ENCODE assay signal across 8 cellular contexts in genomic region chr16:57899771-57900661, GRCh38.
A peak's percentile ranks its signal among the peaks of the same experiment; 100 is the strongest.
DNase-seq lines count a peak whose midpoint lies in the region; ATAC-seq and FAIRE-seq lines count a peak whose summit lies in the region.

No MANE protein-coding gene starts in this region.

- intact Hi-C loops in left colon (cut with DNase I, micrococcal nuclease) = loop anchor here (5.0 to 10.0 kb wide), 2 partner anchors 95 to 102 kb away; partner anchors contain the start of genes USB1 (in 1 of the 2) and ZNF319 (in 1 of the 2)

- DNase-seq in A172 (ENCODE audit: low spot score) = peak; percentile 72
- DNase-seq in GM18507 (ENCODE audit: extremely low spot score, insufficient read length, low read depth) = peak; percentile 25
- DNase-seq in NCI-H2227 (lab: John Stamatoyannopoulos, UW; ENCODE audit: unreplicated experiment) = peak; percentile 58
- DNase-seq in activated CD4-positive, CD25-positive, alpha-beta regulatory T cell treated with anti-CD3 and anti-CD28 coated beads, Interleukin-2, amount 50 U/mL, for 16 hours (ENCODE audit: low read depth, low spot score) = peak; percentile 48
- DNase-seq in central memory CD4-positive, alpha-beta T cell = peak; percentile 63
- DNase-seq in left colon = peak; percentile 52 to 85
- DNase-seq in stimulated activated CD4-positive, alpha-beta T cell treated with anti-CD3 and anti-CD28 coated beads, Interleukin-4, amount 100 ng/mL, for 1 hour = peak; percentile 78

- peak; percentile 79 for FAIRE-seq in GM18507 (lab: Jason Lieb, UNC)

- ATAC-seq in left colon = peak; percentile 67
- no peak for ATAC-seq in GM21786 (IDR thresholded peaks at IDR 0.05; ENCODE audit: unreplicated experiment)

Comparison
In these comparisons a context has a peak if more than half of its experiments do, and no peak if none do; other contexts are left out.
1. DNase-seq: peak in every context shown above with its lines; median percentile 78 in stimulated activated CD4-positive, alpha-beta T cell treated with anti-CD3 and anti-CD28 coated beads, Interleukin-4, amount 100 ng/mL, for 1 hour; 72 in A172; 68 in left colon; 63 in central memory CD4-positive, alpha-beta T cell; 58 in NCI-H2227; 48 in activated CD4-positive, CD25-positive, alpha-beta regulatory T cell treated with anti-CD3 and anti-CD28 coated beads, Interleukin-2, amount 50 U/mL, for 16 hours; 25 in GM18507.